13 cellular contexts compared by ENCODE assay signal in genomic region chr12:106090586-106091411, GRCh38. TPM values are rescaled to one million over a fixed set of nuclear protein-coding genes. Genes with fewer than 3 reads are reported as not detected.
DNase-seq lines count a peak whose midpoint lies in the region; ATAC-seq and TF ChIP-seq lines count a peak whose summit lies in the region.
"Had no signal": no experiment of that assay in that cellular context is flagged by ENCODE, and none has a peak within 500 bp of the region (broad histone marks: within the 10 kb centered on the region; RNA-seq: fewer than 3 reads in every experiment).

No MANE protein-coding gene starts in this region.

- no peak overlapping the region for H3K4me3 Mint-ChIP-seq in H9
- H3K4me3 Mint-ChIP-seq: activated naive CD4-positive, alpha-beta T cell treated with anti-CD3 and anti-CD28 coated beads, Interleukin-2, amount 50 U/mL, for 24 hours; T-helper 17 cell had no signal

- ATAC-seq in HG03045 (IDR thresholded peaks at IDR 0.05; ENCODE audit: unreplicated experiment) = no peak
- ATAC-seq: T-helper 17 cell had no signal

- no peak overlapping the region for H3K27ac ChIP-seq in H9 (ENCODE audit: insufficient read length, low read depth, low read length)
- peak overlapping the region; percentile 61 for H3K27ac ChIP-seq in caudate nucleus (ENCODE audit: low read depth, low read length)
- H3K27ac ChIP-seq in stomach = peak overlapping the region in 4 of 5 donors; percentile 31 to 79 (median 76)

- no peak overlapping the region for H2AK5ac ChIP-seq in H9 (ENCODE audit: insufficient read length, low read length)

- H3K18ac ChIP-seq in H9 (ENCODE audit: insufficient read length, low read depth, low read length) = no peak overlapping the region

- H4K20me1 ChIP-seq in H9 (ENCODE audit: control insufficient read depth, insufficient read depth, insufficient read length) = no peaks in the 10 kb centered on the region

- no peak overlapping the region for H3K4me3 ChIP-seq in stomach

- no peak overlapping the region for H2BK20ac ChIP-seq in H9 (ENCODE audit: low read depth, low read length, poor library complexity, severe bottlenecking)

- H3K36me3 Mint-ChIP-seq in H9 (ENCODE audit: insufficient read depth in 1 of 3, low read depth in 3 of 3) = peaks cover 0 to 4% (median 0%) of the 10 kb centered on the region in 3 experiments; a peak in 4 of 7 replicates
- H3K36me3 Mint-ChIP-seq: activated naive CD4-positive, alpha-beta T cell treated with anti-CD3 and anti-CD28 coated beads, Interleukin-2, amount 50 U/mL, for 24 hours had no signal

- H4K5ac ChIP-seq in H9 (ENCODE audit: insufficient read length, low read depth, low read length) = no peak overlapping the region

- H3K27me3 Mint-ChIP-seq in H9 (ENCODE audit: low read depth) = no peaks in the 10 kb centered on the region

- H3K4me1 Mint-ChIP-seq in H9 = peaks cover 6 to 10% of the 10 kb centered on the region in 2 experiments; a peak in 3 of 4 replicates
- H3K4me1 Mint-ChIP-seq: activated naive CD4-positive, alpha-beta T cell treated with anti-CD3 and anti-CD28 coated beads, Interleukin-2, amount 50 U/mL, for 24 hours; T-helper 17 cell had no signal

- no peak overlapping the region for H3K23ac ChIP-seq in H9 (ENCODE audit: insufficient read length, low read depth, low read length)

- H3K23me2 ChIP-seq in H9 (ENCODE audit: insufficient read length, low read depth, low read length, poor library complexity, severe bottlenecking) = no peaks in the 10 kb centered on the region

- no peak overlapping the region for H2BK15ac ChIP-seq in H9 (ENCODE audit: low read depth, low read length)

- intact Hi-C loops in stomach (cut with DNase I; ENCODE audit: low total_unique reads) = no loop called here

- H3T11ph ChIP-seq in H9 (ENCODE audit: low read length) = no peak overlapping the region

- H2BK5ac ChIP-seq in H9 (ENCODE audit: insufficient read length, low read length) = no peak overlapping the region

- H3K4me1 ChIP-seq in H9 (ENCODE audit: insufficient read depth, low read length) (no peaks in the 10 kb centered on the region), stomach (peaks cover 4 to 34% (median 17%) of the 10 kb centered on the region in 4 donors)

- H3K9me3 ChIP-seq in H9 (ENCODE audit: control insufficient read depth, low read depth, low read length) (no peaks in the 10 kb centered on the region), stomach (no peaks in the 10 kb centered on the region)

- no peak overlapping the region for H4K8ac ChIP-seq in H9 (replicated peaks; ENCODE audit: insufficient read length, low read depth, low read length)

- TF ChIP-seq EP300 in stomach (IDR thresholded peaks at IDR 0.05) = no peak

- no peaks in the 10 kb centered on the region for H3K27me3 ChIP-seq in H9 (ENCODE audit: insufficient read depth, low read length)
- H3K27me3 ChIP-seq in stomach = no peaks in the 10 kb centered on the region

- no peak overlapping the region for H4K91ac ChIP-seq in H9 (ENCODE audit: insufficient read length, low read depth, low read length)

- H3K56ac ChIP-seq in H9 (ENCODE audit: insufficient read length, low read depth, low read length) = no peak overlapping the region

- H2AFZ ChIP-seq in H9 (ENCODE audit: low read length) = no peak overlapping the region

- DNase-seq in H9 (no peak), caudate nucleus (lab: John Stamatoyannopoulos, UW) (no peak), hepatic stellate cell (ENCODE audit: low spot score) (peak; percentile 71), stomach (no peak), NCI-H1694 (lab: John Stamatoyannopoulos, UW) (no peak), NCI-H1930 (lab: John Stamatoyannopoulos, UW) (no peak)
- no peak for DNase-seq in stimulated activated CD4-positive, alpha-beta T cell treated with anti-CD3 and anti-CD28 coated beads, Interleukin-2, amount 100 ng/mL, for 24 hours
- DNase-seq: DMS79 treated with DMSO at 0.1 percent for 48 hours, islet precursor cell, NCI-H146, T-helper 17 cell had no signal

- H2BK12ac ChIP-seq in H9 (ENCODE audit: insufficient read length, low read depth, low read length) = no peak overlapping the region

- peaks cover 0 to 3% (median 0%) of the 10 kb centered on the region in 4 donors for H3K36me3 ChIP-seq in stomach

- H2BK120ac ChIP-seq in H9 (ENCODE audit: low read depth, low read length, poor library complexity, severe bottlenecking) = no peak overlapping the region

- H3K9me3 Mint-ChIP-seq in H9 = no peaks in the 10 kb centered on the region
- H3K9me3 Mint-ChIP-seq: activated naive CD4-positive, alpha-beta T cell treated with anti-CD3 and anti-CD28 coated beads, Interleukin-2, amount 50 U/mL, for 24 hours had no signal

- WGBS in H9 (ENCODE audit: extremely low coverage, insufficient read length, low lambda C conversion rate) = no CpG with 5 or more reads among the region's 10 CpGs
- 63 to 80% (median 75%) methylated on average over 10 of the region's 10 CpGs for WGBS in stomach, 5 donors

- no peak for TF ChIP-seq POLR2A in stomach (IDR thresholded peaks at IDR 0.05)

- no peaks in the 10 kb centered on the region for H3K79me2 ChIP-seq in H9 (ENCODE audit: insufficient read depth, low read length)

- H3K4ac ChIP-seq in H9 (ENCODE audit: low read depth, low read length) = no peak overlapping the region

- no peak overlapping the region for H3K9ac ChIP-seq in H9 (ENCODE audit: extremely low read depth, insufficient read length, low read length)

- TF ChIP-seq CTCF in H9 (conservative IDR thresholded peaks at IDR 0.05) (no peak), stomach (IDR thresholded peaks at IDR 0.05) (no peak)

- peak overlapping the region; percentile 5 to 64 (median 42); a peak in 2 of 7 replicates for H3K27ac Mint-ChIP-seq in H9
- H3K27ac Mint-ChIP-seq: activated naive CD4-positive, alpha-beta T cell treated with anti-CD3 and anti-CD28 coated beads, Interleukin-2, amount 50 U/mL, for 24 hours; T-helper 17 cell had no signal

- H3K79me1 ChIP-seq in H9 (ENCODE audit: insufficient read depth, low read depth, low read length, poor library complexity, severe bottlenecking) = no peaks in the 10 kb centered on the region

- H3K4me2 ChIP-seq in H9 (ENCODE audit: insufficient read depth, insufficient read length, low read length) = no peak overlapping the region

- H3K14ac ChIP-seq in H9 (ENCODE audit: insufficient read depth, low read length) = no peak overlapping the region

RNA-seq across cellular contexts. Expression of gene NUAK1, which starts 48.0 kb away (rescaled TPM):
- total RNA-seq in H9 (2021) (9.5 and 10.1 TPM in 2 replicates), stomach (10 to 100 TPM in 3 of 5 donors, 1 to 10 TPM in 1, under 1 TPM in 1; 0.58 to 79.0 (median 11.7) TPM)
- polyA plus RNA-seq in stomach = 1 to 10 TPM in 2 of 3 donors, under 1 TPM in 1; 0.80 to 2.6 (median 2.4) TPM
